In the genomic region with DNA sequence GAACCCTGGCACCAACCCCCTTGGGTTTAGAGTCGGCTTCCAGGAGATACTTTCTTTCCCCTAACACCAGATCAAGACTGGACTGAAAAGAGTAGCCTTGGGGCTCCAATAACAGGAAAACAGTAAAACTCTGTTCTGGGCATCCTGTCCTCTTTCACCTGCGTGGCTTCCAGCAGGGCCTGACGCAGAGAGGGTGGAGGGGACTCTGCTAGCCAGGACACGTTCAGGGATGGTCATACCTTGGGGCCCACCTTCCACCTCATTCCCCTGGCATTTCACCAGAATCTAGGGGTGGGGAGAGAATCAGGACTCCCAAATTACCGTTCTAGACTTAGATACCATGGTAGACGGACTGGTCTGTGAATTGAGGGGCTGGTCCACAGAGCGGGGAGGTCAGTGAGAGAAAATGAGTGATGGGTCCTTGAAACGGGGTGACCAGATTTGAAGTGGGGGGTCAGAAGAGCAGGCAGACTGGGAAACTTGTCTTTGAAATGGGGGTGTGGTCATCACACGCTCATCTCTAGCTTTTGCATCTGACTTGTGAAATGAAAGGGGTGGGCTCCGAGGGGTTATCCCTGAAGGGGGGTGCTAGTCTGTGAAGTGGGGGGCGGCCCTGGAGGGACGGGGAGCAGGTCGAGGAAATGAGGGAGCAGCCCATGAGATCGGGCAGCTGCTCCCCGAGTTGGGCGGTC, we compare ENCODE assay signal across 9 cellular contexts. TPM values are rescaled to one million over a fixed set of nuclear protein-coding genes. Genes with fewer than 3 reads are reported as not detected.
DNase-seq lines count a peak whose midpoint lies in the region; ATAC-seq and TF ChIP-seq lines count a peak whose summit lies in the region.
"Had no signal": no experiment of that assay in that cellular context is flagged by ENCODE, and none has a peak within 500 bp of the region (broad histone marks: within the 10 kb centered on the region; RNA-seq: fewer than 3 reads in every experiment).

No MANE protein-coding gene starts in this region.

- H3K9me3 Mint-ChIP-seq in activated naive CD8-positive, alpha-beta T cell treated with anti-CD3 and anti-CD28 coated beads, Interleukin-2, amount 50 U/mL, for 24 hours = no peaks in the 10 kb centered on the region

- no peak for ATAC-seq in activated naive CD8-positive, alpha-beta T cell treated with anti-CD3 and anti-CD28 coated beads, Interleukin-2, amount 50 U/mL, for 24 hours
- ATAC-seq in GM21381 (IDR thresholded peaks at IDR 0.05; ENCODE audit: unreplicated experiment) (no peak), GM19351 (IDR thresholded peaks at IDR 0.05; ENCODE audit: unreplicated experiment) (no peak), HG03280 (IDR thresholded peaks at IDR 0.05; ENCODE audit: unreplicated experiment) (no peak)

- DNase-seq in activated naive CD8-positive, alpha-beta T cell treated with anti-CD3 and anti-CD28 coated beads, Interleukin-2, amount 50 U/mL, for 24 hours = no peak
- DNase-seq in islet precursor cell (peak; percentile 81), stomach (no peak), HCEC 1CT (no peak)
- DNase-seq: NCI-H526 treated with DMSO at 0.1 percent for 48 hours had no signal

- TF ChIP-seq EP300 in stomach (IDR thresholded peaks at IDR 0.05) = no peak

- H3K36me3 Mint-ChIP-seq in activated naive CD8-positive, alpha-beta T cell treated with anti-CD3 and anti-CD28 coated beads, Interleukin-2, amount 50 U/mL, for 24 hours (ENCODE audit: low read depth) = no peaks in the 10 kb centered on the region

- H3K27ac ChIP-seq in HUES48 (ENCODE audit: low read depth, low read length) (no peak overlapping the region), stomach (peak overlapping the region; percentile 92 to 96 (median 94))

- H3K27me3 Mint-ChIP-seq in activated naive CD8-positive, alpha-beta T cell treated with anti-CD3 and anti-CD28 coated beads, Interleukin-2, amount 50 U/mL, for 24 hours = peaks cover 2% of the 10 kb centered on the region

- intact Hi-C loops in stomach (cut with DNase I; ENCODE audit: low total_unique reads) = no loop called here

- peak overlapping the region; percentile 75 for H3K27ac Mint-ChIP-seq in activated naive CD8-positive, alpha-beta T cell treated with anti-CD3 and anti-CD28 coated beads, Interleukin-2, amount 50 U/mL, for 24 hours

- H3K4me1 Mint-ChIP-seq in activated naive CD8-positive, alpha-beta T cell treated with anti-CD3 and anti-CD28 coated beads, Interleukin-2, amount 50 U/mL, for 24 hours = peaks cover 47% of the 10 kb centered on the region

- H3K4me3 Mint-ChIP-seq in activated naive CD8-positive, alpha-beta T cell treated with anti-CD3 and anti-CD28 coated beads, Interleukin-2, amount 50 U/mL, for 24 hours = peak overlapping the region; percentile 83

- 15 to 22% (median 21%) methylated on average over 15 to 16 of the region's 16 CpGs for WGBS in stomach, 5 donors

- TF ChIP-seq POLR2A in stomach (IDR thresholded peaks at IDR 0.05) = no peak

- H3K9ac ChIP-seq in HUES48 (ENCODE audit: low read depth, low read length) = no peak overlapping the region; the same call in 1 of the 2 replicates

- TF ChIP-seq CTCF in stomach (IDR thresholded peaks at IDR 0.05) = no peak

- H3K9me3 ChIP-seq in HUES48 (ENCODE audit: control insufficient read depth, insufficient read depth, low read length) (no peaks in the 10 kb centered on the region), stomach (no peaks in the 10 kb centered on the region)

- peaks cover 9% of the 10 kb centered on the region for H3K36me3 ChIP-seq in HUES48 (ENCODE audit: control insufficient read depth, insufficient read depth, low read length)
- no peaks in the 10 kb centered on the region for H3K36me3 ChIP-seq in stomach

- H3K4me1 ChIP-seq in HUES48 (ENCODE audit: control insufficient read depth, insufficient read depth, low read length) (peaks cover 32% of the 10 kb centered on the region), stomach (peaks cover 32 to 66% (median 57%) of the 10 kb centered on the region in 4 donors)

- peak overlapping the region; percentile 85 for H3K4me3 ChIP-seq in HUES48 (ENCODE audit: low read depth, low read length)
- H3K4me3 ChIP-seq in stomach = peak overlapping the region; percentile 85 to 99 (median 98)

- H3K27me3 ChIP-seq in HUES48 (ENCODE audit: control insufficient read depth, insufficient read depth, low read length) = no peaks in the 10 kb centered on the region
- no peaks in the 10 kb centered on the region for H3K27me3 ChIP-seq in stomach

RNA-seq across cellular contexts. Expression of gene PXN, which starts 0.9 kb away (rescaled TPM):
- total RNA-seq in stomach = 100 to 1,000 TPM in 1 of 5 donors, 10 to 100 TPM in 4; 39.7 to 129 (median 58.9) TPM
- 10 to 100 TPM; 27.2 to 46.7 (median 33.6) TPM for polyA plus RNA-seq in stomach

RNA-seq across cellular contexts. Expression of gene RNU4-2, which starts 27.0 kb away (rescaled TPM):
- total RNA-seq in stomach = under 1 TPM; under 0.01 TPM
- not detected for polyA plus RNA-seq in stomach

RNA-seq across cellular contexts. Expression of gene RNU4-1, which starts 28.4 kb away (rescaled TPM):
- total RNA-seq in stomach = under 1 TPM in 4 of 5 donors, not detected in 1; under 0.01 TPM
- not detected for polyA plus RNA-seq in stomach

RNA-seq across cellular contexts. Expression of gene SIRT4, which starts 37.5 kb away (rescaled TPM):
- 1 to 10 TPM in 4 of 5 donors, not detected in 1; 2.8 to 6.2 (median 5.3) TPM for total RNA-seq in stomach
- 1 to 10 TPM in 2 of 3 donors, not detected in 1; 1.3 to 2.2 TPM for polyA plus RNA-seq in stomach
